9 cellular contexts compared by ENCODE assay signal in the genomic region with DNA sequence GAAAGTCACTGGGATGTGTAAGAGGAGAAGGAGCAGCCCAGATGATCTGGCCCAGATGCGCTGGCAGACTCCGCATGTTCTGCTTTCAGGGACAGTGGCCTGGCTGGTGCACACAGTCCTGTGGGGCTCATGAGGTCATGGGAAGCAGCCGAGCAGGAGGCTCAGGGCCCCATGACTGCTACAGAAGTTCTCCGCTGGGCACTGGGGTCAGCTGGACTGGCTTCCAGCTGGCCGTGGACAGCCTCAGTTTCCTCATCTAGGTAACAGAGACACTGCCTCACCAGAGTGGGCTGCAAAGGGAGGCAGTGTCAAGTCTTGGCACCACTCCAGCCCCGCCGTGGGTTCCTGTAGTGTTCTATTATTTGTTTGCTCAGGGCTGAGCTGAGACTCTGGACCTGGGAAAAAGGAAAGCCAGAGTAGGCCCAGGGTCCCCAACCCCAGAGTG. TPM values are rescaled to one million over a fixed set of nuclear protein-coding genes. Genes with fewer than 3 reads are reported as not detected.
A peak's percentile ranks its signal among the peaks of the same experiment; 100 is the strongest.
DNase-seq lines count a peak whose midpoint lies in the region; ATAC-seq, FAIRE-seq and TF ChIP-seq lines count a peak whose summit lies in the region.
"Had no signal": no experiment of that assay in that cellular context is flagged by ENCODE, and none has a peak within 500 bp of the region (broad histone marks: within the 10 kb centered on the region; RNA-seq: fewer than 3 reads in every experiment).

No MANE protein-coding gene starts in this region.

- no peaks in the 10 kb centered on the region for H3K9me2 ChIP-seq in GM23248 (ENCODE audit: insufficient read depth)

- peaks cover 85% of the 10 kb centered on the region for H3K79me2 ChIP-seq in GM23248 (ENCODE audit: insufficient read depth)
- peaks cover 46% of the 10 kb centered on the region for H3K79me2 ChIP-seq in K562 (ENCODE audit: control insufficient read depth, insufficient read depth, low read length)

- TF ChIP-seq CTCF in K562 (IDR thresholded peaks at IDR 0.05 in 2 of 3, conservative IDR thresholded peaks at IDR 0.05 in 1 of 3; ENCODE audit: insufficient read depth in 2 of 3, low read depth in 1 of 3, low read length in 3 of 3) (peak in 1 of 3 experiments; percentile 3; a peak in 1 of 6 replicates), kidney (IDR thresholded peaks at IDR 0.05; ENCODE audit: borderline replicate concordance, extremely low read depth, insufficient read depth) (no peak), GM20000 (IDR thresholded peaks at IDR 0.05; ENCODE audit: extremely low read depth, missing control alignments) (no peak)

- H3K36me3 ChIP-seq in GM23248 (ENCODE audit: low read depth) (peaks cover 41% of the 10 kb centered on the region), K562 (ENCODE audit: control insufficient read depth, insufficient read depth, low read length) (peaks cover 88% of the 10 kb centered on the region), kidney (ENCODE audit: control insufficient read depth in 1 of 2, insufficient read depth in 2 of 2, low read length in 2 of 2) (peaks cover 10 to 11% of the 10 kb centered on the region in 2 donors), skeletal muscle tissue (ENCODE audit: control insufficient read depth in 3 of 3, insufficient read depth in 3 of 3, low read length in 3 of 3) (peaks cover 5 to 21% (median 6%) of the 10 kb centered on the region in 3 donors)

- POLR2A ChIA-PET in K562 (lab: Yijun Ruan, JAX) = interaction anchor here (0.6 to 68.9 kb wide), 6 partner anchors 8 to 316 kb away, joined by 3 to 1693 read pairs (median 12); a partner anchor contains a TSS

- no peak overlapping the region for H2AFZ ChIP-seq in GM23248
- H2AFZ ChIP-seq in K562 (ENCODE audit: low read depth, low read length) = no peak overlapping the region

- TF ChIP-seq POLR2A in K562 (conservative IDR thresholded peaks at IDR 0.05) = no peak

- DNase-seq in GM23248 (peak; percentile 90), K562 (ENCODE audit: extremely low read depth in 1 of 4, low spot score in 3 of 4) (no peak), kidney (peak; percentile 88), NCI-H446 (lab: John Stamatoyannopoulos, UW) (no peak), HUDEP-2 (lab: John Stamatoyannopoulos, UW; ENCODE audit: unreplicated experiment in 76 of 76) (no peak), GM20000 (ENCODE audit: low spot score) (no peak)
- DNase-seq: RPMI8226 had no signal

- 29 to 31% methylated on average over 7 of the region's 7 CpGs for WGBS in GM23248 (ENCODE audit: low coverage in 1 of 2, low lambda C conversion rate in 2 of 2, missing lambda C conversion rate in 2 of 2), 2 experiments
- 93% methylated on average over 7 of the region's 7 CpGs for WGBS in K562 (ENCODE audit: insufficient coverage, low coverage, missing lambda C conversion rate)

- H4K20me1 ChIP-seq in GM23248 (ENCODE audit: insufficient read depth) (no peaks in the 10 kb centered on the region), K562 (replicated peaks; ENCODE audit: control insufficient read depth, insufficient read depth, low read length) (peaks cover 53% of the 10 kb centered on the region)

- H3K9me1 ChIP-seq in K562 (ENCODE audit: control insufficient read depth, insufficient read depth, low read length) = peaks cover 27% of the 10 kb centered on the region

- CTCF ChIA-PET in K562 (lab: Yijun Ruan, JAX; ENCODE audit: low intra/inter-chr PET ratio) = no interaction called here

- TF ChIP-seq RAD21 in K562 (CRISPR knock-in tag; conservative IDR thresholded peaks at IDR 0.05 in 1 of 2, IDR thresholded peaks at IDR 0.05 in 1 of 2) = no peak

- no peak for TF ChIP-seq EP300 in K562 (IDR thresholded peaks at IDR 0.05; ENCODE audit: low read length)

- H3K4me2 ChIP-seq in GM23248 (ENCODE audit: unreplicated experiment) = peak overlapping the region; percentile 72
- H3K4me2 ChIP-seq in K562 (ENCODE audit: insufficient read depth, low read length) = no peak overlapping the region

- intact Hi-C loops in K562 (cut with micrococcal nuclease) (no loop called here), kidney (cut with DNase I) (no loop called here)

- H3K9me3 ChIP-seq in GM23248 (ENCODE audit: low read depth) (no peaks in the 10 kb centered on the region), K562 (replicated peaks; ENCODE audit: control insufficient read depth, insufficient read depth, low read depth, low read length) (no peaks in the 10 kb centered on the region), kidney (ENCODE audit: control insufficient read depth in 1 of 2, low read length in 2 of 2) (no peaks in the 10 kb centered on the region), skeletal muscle tissue (ENCODE audit: control insufficient read depth in 3 of 3, low read length in 3 of 3) (no peaks in the 10 kb centered on the region)

- in situ Hi-C loops in GM23248 (cut with MboI) = no loop called here
- in situ Hi-C loops in K562 (cut with MboI) = no loop called here

- ATAC-seq in K562 = no peak
- ATAC-seq in GM19351 (IDR thresholded peaks at IDR 0.05; ENCODE audit: unreplicated experiment) = no peak

- no peak overlapping the region for H3K4me3 ChIP-seq in GM23248
- no peak overlapping the region for H3K4me3 ChIP-seq in K562
- H3K4me3 ChIP-seq in kidney (ENCODE audit: low read length in 2 of 2) = no peak overlapping the region
- peak overlapping the region; percentile 28 to 60 (median 34) for H3K4me3 ChIP-seq in skeletal muscle tissue (ENCODE audit: low read length in 3 of 3)

- H3K4me1 ChIP-seq in GM23248 (ENCODE audit: insufficient read depth) (peaks cover 44% of the 10 kb centered on the region), K562 (replicated peaks in 1 of 2; ENCODE audit: control insufficient read depth in 2 of 2, insufficient read depth in 2 of 2, low read length in 2 of 2) (peaks cover 25 to 39% of the 10 kb centered on the region in 2 experiments), kidney (ENCODE audit: control insufficient read depth in 1 of 2, insufficient read depth in 1 of 2, low read depth in 1 of 2, low read length in 2 of 2) (peaks cover 55 to 73% of the 10 kb centered on the region in 2 donors), skeletal muscle tissue (ENCODE audit: control insufficient read depth in 3 of 3, insufficient read depth in 3 of 3, low read length in 3 of 3) (peaks cover 86 to 92% (median 86%) of the 10 kb centered on the region in 3 donors)

- H3K27me3 ChIP-seq in GM23248 (replicated peaks; ENCODE audit: insufficient read depth) (no peaks in the 10 kb centered on the region), K562 (ENCODE audit: control insufficient read depth in 2 of 2, insufficient read depth in 2 of 2, low read length in 2 of 2) (no peaks in the 10 kb centered on the region), skeletal muscle tissue (ENCODE audit: control insufficient read depth in 3 of 3, insufficient read depth in 3 of 3, low read length in 3 of 3) (no peaks in the 10 kb centered on the region)

- H3K9ac ChIP-seq in GM23248 = peak overlapping the region; percentile 80
- peak overlapping the region in 1 of 2 experiments; percentile 56; a peak in 2 of 4 replicates for H3K9ac ChIP-seq in K562 (ENCODE audit: insufficient read depth in 1 of 2, low read depth in 2 of 2, low read length in 2 of 2)
- H3K9ac ChIP-seq in kidney (ENCODE audit: low read length in 2 of 2) = peak overlapping the region in 1 of 2 donors; percentile 38
- peak overlapping the region; percentile 58 to 84 (median 68) for H3K9ac ChIP-seq in skeletal muscle tissue (ENCODE audit: low read depth in 1 of 3, low read length in 3 of 3)

- H3K27ac ChIP-seq in GM23248 = peak overlapping the region; percentile 95
- no peak overlapping the region for H3K27ac ChIP-seq in K562 (ENCODE audit: extremely low read depth, low read depth, low read length)
- peak overlapping the region; percentile 78 to 90 for H3K27ac ChIP-seq in kidney (ENCODE audit: low read depth in 2 of 2, low read length in 2 of 2)
- H3K27ac ChIP-seq in skeletal muscle tissue (ENCODE audit: low read depth, low read length) = peak overlapping the region; percentile 95

- peaks cover 67% of the 10 kb centered on the region for H3F3A ChIP-seq in GM23248 (ENCODE audit: insufficient read depth)

- no TSS peak for BruUV-seq in K562 (replicated peaks; lab: Mats Ljungman, UMichigan)

- FAIRE-seq in K562 (lab: Jason Lieb, UNC) = no peak
- no peak for FAIRE-seq in kidney (lab: Jason Lieb, UNC)

RNA-seq across cellular contexts. Expression of a gene that starts 45.1 kb away (rescaled TPM):
- 40.0 and 40.2 TPM in 2 replicates for total RNA-seq in GM23248 (2014; rRNA removed; shearing (Covaris generic))
- polyA plus RNA-seq in GM23248 (2016; fragmentation: Nextera tagmentation; extraction: Ambion mirVana) = 69.4 and 69.7 TPM in 2 replicates
- total RNA-seq in K562 (2011; cell fraction: chromatin; rRNA removed; ENCODE audit: low replicate concordance) = 482 and 971 TPM in 2 replicates
- total RNA-seq in K562 (2011; cell fraction: nucleolus; rRNA removed) = 663 TPM in 2 replicates
- total RNA-seq in K562 (2011; cell fraction: nucleoplasm; rRNA removed) = 469 and 476 TPM in 2 replicates
- total RNA-seq in K562 (2014; rRNA removed) = 72.6 and 103 TPM in 2 replicates
- total RNA-seq in K562 (2014; rRNA removed; fragmentation: Illumina TruSeq; extraction: Trizol) = 26.1 and 26.4 TPM in 2 replicates
- 59.2 and 60.1 TPM in 2 replicates for total RNA-seq in K562 (2015; rRNA removed; fragmentation: Illumina TruSeq; extraction: Trizol)
- total RNA-seq in K562 (2021) = 264 and 271 TPM in 2 replicates
- polyA plus RNA-seq in K562 (2011; rRNA removed) = 40.4 and 111 TPM in 2 replicates
- polyA plus RNA-seq in K562 (2011; cell fraction: cytosol; rRNA removed) = 75.5 and 117 TPM in 2 replicates
- 369 and 471 TPM in 2 replicates for polyA plus RNA-seq in K562 (2011; cell fraction: nucleus; rRNA removed)
- polyA plus RNA-seq in K562 (2012) = 148 and 229 TPM in 2 replicates
- 76.0 and 122 TPM in 2 replicates for polyA plus RNA-seq in K562 (2014; fragmentation: Illumina TruSeq; extraction: Trizol)
- polyA plus RNA-seq in K562 (2014; fragmentation: Nextera tagmentation; extraction: Ambion mirVana) = 1 to 10 TPM; 4.0 to 5.2 TPM
- polyA plus RNA-seq in K562 (2014; rRNA removed) = 102 and 130 TPM in 2 replicates
- 98.8 and 108 TPM in 2 replicates for polyA minus RNA-seq in K562 (2011; rRNA and poly(A)+ RNA removed)
- 188 and 326 TPM in 2 replicates for polyA minus RNA-seq in K562 (2011; cell fraction: cytosol; rRNA and poly(A)+ RNA removed)
- polyA minus RNA-seq in K562 (2011; cell fraction: nucleus; rRNA and poly(A)+ RNA removed) = 310 and 409 TPM in 2 replicates
- 102 TPM for total RNA-seq in kidney
- 31.7 TPM for polyA plus RNA-seq in kidney (ENCODE audit: insufficient read depth, low read depth, low replicate concordance)
- 16.7 TPM for total RNA-seq in skeletal muscle tissue

RNA-seq across cellular contexts. Expression of a gene that starts 56.9 kb away (rescaled TPM):
- total RNA-seq in GM23248 (2014; rRNA removed; shearing (Covaris generic)) = 37.7 and 41.3 TPM in 2 replicates
- polyA plus RNA-seq in GM23248 (2016; fragmentation: Nextera tagmentation; extraction: Ambion mirVana) (19.0 and 20.0 TPM in 2 replicates), K562 (2011; rRNA removed) (25.6 and 43.0 TPM in 2 replicates), K562 (2014; fragmentation: Illumina TruSeq; extraction: Trizol) (15.4 and 16.5 TPM in 2 replicates), K562 (2014; fragmentation: Nextera tagmentation; extraction: Ambion mirVana) (1 to 10 TPM; 1.3 to 1.8 TPM), K562 (2014; rRNA removed) (15.8 and 18.6 TPM in 2 replicates), kidney (ENCODE audit: insufficient read depth, low read depth, low replicate concordance) (24.3 TPM)
- 116 and 152 TPM in 2 replicates for total RNA-seq in K562 (2011; cell fraction: chromatin; rRNA removed; ENCODE audit: low replicate concordance)
- total RNA-seq in K562 (2011; cell fraction: nucleolus; rRNA removed) = 68.5 and 75.0 TPM in 2 replicates
- total RNA-seq in K562 (2011; cell fraction: nucleoplasm; rRNA removed) = 88.1 and 101 TPM in 2 replicates
- total RNA-seq in K562 (2014; rRNA removed) (15.1 and 15.6 TPM in 2 replicates), K562 (2014; rRNA removed; fragmentation: Illumina TruSeq; extraction: Trizol) (13.5 and 15.3 TPM in 2 replicates), K562 (2015; rRNA removed; fragmentation: Illumina TruSeq; extraction: Trizol) (15.2 and 15.7 TPM in 2 replicates), K562 (2021) (20.1 and 21.1 TPM in 2 replicates), kidney (22.4 TPM), skeletal muscle tissue (35.5 TPM)
- polyA plus RNA-seq in K562 (2011; cell fraction: cytosol; rRNA removed) = 24.5 and 36.2 TPM in 2 replicates
- 73.7 and 92.5 TPM in 2 replicates for polyA plus RNA-seq in K562 (2011; cell fraction: nucleus; rRNA removed)
- 15.0 and 42.6 TPM in 2 replicates for polyA plus RNA-seq in K562 (2012)
- polyA minus RNA-seq in K562 (2011; rRNA and poly(A)+ RNA removed) = 24.1 and 42.3 TPM in 2 replicates
- 13.4 and 21.4 TPM in 2 replicates for polyA minus RNA-seq in K562 (2011; cell fraction: cytosol; rRNA and poly(A)+ RNA removed)
- 36.2 and 65.9 TPM in 2 replicates for polyA minus RNA-seq in K562 (2011; cell fraction: nucleus; rRNA and poly(A)+ RNA removed)

Comparison
In these comparisons a context has a peak if more than half of its experiments do, and no peak if none do; other contexts are left out.
1. DNase-seq: peak in GM23248 (single experiment) and kidney (single experiment); none in K562 (0 of 4), NCI-H446 (0 of 2), HUDEP-2 (0 of 76) and GM20000 (single experiment).
2. H3K4me3 ChIP-seq: peak in skeletal muscle tissue (3 of 3); none in GM23248 (single experiment), K562 (single experiment) and kidney (0 of 2).